16 cellular contexts compared by ENCODE assay signal in genomic region chr5:168356171-168356570, GRCh38.
"Had no signal": no experiment of that assay in that cellular context is flagged by ENCODE, and none has a peak within 500 bp of the region (broad histone marks: within the 10 kb centered on the region; RNA-seq: fewer than 3 reads in every experiment).

No MANE protein-coding gene starts in this region.

- H3K4me3 ChIP-seq: Peyer's patch, SJSA1 had no signal

- H3K4me1 ChIP-seq: Peyer's patch, SJSA1 had no signal

- DNase-seq: activated CD4-positive, alpha-beta T cell treated with anti-CD3 and anti-CD28 coated beads for 48 hours; activated CD4-positive, alpha-beta T cell treated with anti-CD3 and anti-CD28 coated beads, Interleukin-2, amount 50 U/mL, for 4 hours; activated CD4-positive, CD25-positive, alpha-beta regulatory T cell treated with anti-CD3 and anti-CD28 coated beads, Interleukin-2, amount 50 U/mL, for 72 hours; activated CD8-positive, alpha-beta memory T cell treated with anti-CD3 and anti-CD28 coated beads, Interleukin-2, amount 50 U/mL, for 48 hours; activated CD8-positive, alpha-beta T cell treated with anti-CD3 and anti-CD28 coated beads, Interleukin-2, amount 10 ng/mL, durations not matched to agents 7 days and 5 days; activated effector memory CD4-positive, alpha-beta T cell treated with Interleukin-2 at 50 U/mL for 16 hours; activated naive CD4-positive, alpha-beta T cell; activated T-cell treated with anti-CD3 and anti-CD28 coated beads, Interleukin-2, amount 50 U/mL, for 1 hour; aorta; NCI-H1417 treated with DMSO at 0.1 percent for 48 hours; NCI-H510A; NK-92 treated with Interleukin-12 subunit alpha and Interleukin-12 subunit beta, amount 100 ng/mL, for 24 hours; Peyer's patch; SHP77 had no signal

- H3K27me3 ChIP-seq: Peyer's patch, SJSA1 had no signal

- H3K9me3 ChIP-seq: Peyer's patch, SJSA1 had no signal

- H3K36me3 ChIP-seq: Peyer's patch, SJSA1 had no signal

- H3K27ac ChIP-seq: Peyer's patch, RWPE1, SJSA1 had no signal
